ENCODE assay signal across 8 cellular contexts in genomic region chrX:137052641-137053235, GRCh38. TPM values are rescaled to one million over a fixed set of nuclear protein-coding genes. Genes with fewer than 3 reads are reported as not detected.
DNase-seq lines count a peak whose midpoint lies in the region; ATAC-seq, FAIRE-seq and TF ChIP-seq lines count a peak whose summit lies in the region.

No MANE protein-coding gene starts in this region.

- no peak for FAIRE-seq in astrocyte (lab: Jason Lieb, UNC)

- peak; percentile 46 for TF ChIP-seq CTCF in C4-2B (conservative IDR thresholded peaks at IDR 0.05)
- TF ChIP-seq CTCF in astrocyte (IDR thresholded peaks at IDR 0.05; ENCODE audit: insufficient read depth, low read depth, low read length) = no peak
- TF ChIP-seq CTCF in tibial artery (IDR thresholded peaks at IDR 0.05) = no peak
- no peak for TF ChIP-seq CTCF in omental fat pad (IDR thresholded peaks at IDR 0.05)

- H3K27me3 ChIP-seq in astrocyte (ENCODE audit: insufficient read depth, low read length) = peaks cover 9% of the 10 kb centered on the region
- H3K27me3 ChIP-seq in tibial artery = no peaks in the 10 kb centered on the region

- H3K4me1 ChIP-seq in astrocyte (ENCODE audit: insufficient read depth, low read length) = peaks cover 4% of the 10 kb centered on the region
- peaks cover 0 to 13% (median 8%) of the 10 kb centered on the region in 4 donors for H3K4me1 ChIP-seq in tibial artery

- no peaks in the 10 kb centered on the region for H3K79me2 ChIP-seq in astrocyte (ENCODE audit: insufficient read depth, low read length)

- H3K27ac ChIP-seq in C4-2B (no peak overlapping the region), astrocyte (ENCODE audit: low read depth, low read length) (no peak overlapping the region), tibial artery (no peak overlapping the region)

- peak overlapping the region; percentile 87 for H3K4me2 ChIP-seq in astrocyte (ENCODE audit: low read length)

- peak overlapping the region; percentile 51 for H3K4me3 ChIP-seq in astrocyte (ENCODE audit: insufficient read depth, low read depth, low read length)
- H3K4me3 ChIP-seq in tibial artery = peak overlapping the region; percentile 36 to 48

- H3K36me3 Mint-ChIP-seq in astrocyte (ENCODE audit: low read depth, unreplicated experiment) (peaks cover 2% of the 10 kb centered on the region), memory B cell (no peaks in the 10 kb centered on the region)

- H4K20me1 ChIP-seq in astrocyte (ENCODE audit: insufficient read depth, low read length) = no peaks in the 10 kb centered on the region

- H3K27ac Mint-ChIP-seq in astrocyte (ENCODE audit: unreplicated experiment) (peak overlapping the region; percentile 75), memory B cell (no peak overlapping the region)

- H3K27me3 Mint-ChIP-seq in astrocyte (ENCODE audit: low read depth, unreplicated experiment) (peaks cover 39% of the 10 kb centered on the region), memory B cell (peaks cover 19% of the 10 kb centered on the region)

- intact Hi-C loops in tibial artery (cut with DNase I; ENCODE audit: low total_unique reads) = no loop called here

- H2AFZ ChIP-seq in astrocyte (ENCODE audit: low read depth, low read length) = peak overlapping the region; percentile 77

- no peaks in the 10 kb centered on the region for H3K9me3 ChIP-seq in astrocyte (ENCODE audit: insufficient read depth, low read depth, low read length)
- no peaks in the 10 kb centered on the region for H3K9me3 ChIP-seq in tibial artery

- ATAC-seq in GM21390 (IDR thresholded peaks at IDR 0.05; ENCODE audit: unreplicated experiment) = peak; percentile 26
- peak; percentile 16 for ATAC-seq in memory B cell (ENCODE audit: low read depth)
- no peak for ATAC-seq in omental fat pad (ENCODE audit: low FRiP score)

- H3K36me3 ChIP-seq in astrocyte (ENCODE audit: insufficient read depth, low read length) (no peaks in the 10 kb centered on the region), tibial artery (no peaks in the 10 kb centered on the region)

- H3K4me1 Mint-ChIP-seq in astrocyte (ENCODE audit: low read depth, unreplicated experiment) = no peaks in the 10 kb centered on the region
- H3K4me1 Mint-ChIP-seq in memory B cell = peaks cover 8% of the 10 kb centered on the region

- H3K4me3 Mint-ChIP-seq in astrocyte (ENCODE audit: unreplicated experiment) (peak overlapping the region; percentile 84), memory B cell (peak overlapping the region; percentile 84)

- H3K9me3 Mint-ChIP-seq in astrocyte (ENCODE audit: unreplicated experiment) (no peaks in the 10 kb centered on the region), memory B cell (no peaks in the 10 kb centered on the region)

- no peak overlapping the region for H3K9ac ChIP-seq in astrocyte (ENCODE audit: low read length)

- DNase-seq in NCI-H146 treated with DMSO at 0.1 percent for 48 hours (lab: John Stamatoyannopoulos, UW; ENCODE audit: unreplicated experiment) (peak; percentile 7), astrocyte (ENCODE audit: low read depth) (no peak), memory B cell (ENCODE audit: low spot score in 2 of 2) (no peak), tibial artery (no peak), omental fat pad (ENCODE audit: low spot score) (no peak), A172 (ENCODE audit: low spot score) (no peak)

RNA-seq across cellular contexts. Expression of gene GPR101, which starts 18.9 kb away (rescaled TPM):
- not detected in 2 replicates for total RNA-seq in astrocyte
- total RNA-seq in omental fat pad = not detected
- total RNA-seq in A172 (2014; rRNA removed; shearing (Covaris generic)) = not detected in 2 replicates
